Comparison of ENCODE assay signal across 4 cellular contexts in the genomic region with DNA sequence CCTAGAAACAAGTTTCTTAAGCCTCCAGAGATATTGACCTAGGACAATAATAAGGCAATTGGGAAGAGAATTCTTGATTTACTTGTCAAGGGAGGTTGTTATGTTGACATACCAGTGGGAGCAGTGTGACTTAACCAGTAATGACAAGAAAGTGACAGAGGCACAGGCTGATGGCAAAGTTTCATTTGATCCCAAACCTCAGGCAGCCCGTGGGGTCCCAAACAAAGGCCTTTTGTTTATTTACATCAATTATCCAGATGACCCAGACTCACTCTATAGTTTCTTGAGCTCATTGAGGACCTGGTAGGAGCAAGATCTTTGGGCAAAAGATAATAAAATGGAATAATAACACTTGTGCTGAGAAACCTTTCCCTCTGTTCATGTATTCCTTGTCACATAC.
"Had no signal": no experiment of that assay in that cellular context is flagged by ENCODE, and none has a peak within 500 bp of the region (broad histone marks: within the 10 kb centered on the region; RNA-seq: fewer than 3 reads in every experiment).

No MANE protein-coding gene starts in this region.

- DNase-seq: H9, HCEC 1CT, KBM-7 had no signal

- H2AFZ ChIP-seq: GM23338 had no signal

- H3K4me2 ChIP-seq: GM23338 had no signal

- ATAC-seq: GM23338 had no signal

- H3K4me3 ChIP-seq: GM23338 had no signal
